8 cellular contexts compared by ENCODE assay signal in genomic region chr16:3305109-3306068, GRCh38. TPM values are rescaled to one million over a fixed set of nuclear protein-coding genes. Genes with fewer than 3 reads are reported as not detected.
DNase-seq lines count a peak whose midpoint lies in the region; ATAC-seq and TF ChIP-seq lines count a peak whose summit lies in the region.

A gene with protein sequence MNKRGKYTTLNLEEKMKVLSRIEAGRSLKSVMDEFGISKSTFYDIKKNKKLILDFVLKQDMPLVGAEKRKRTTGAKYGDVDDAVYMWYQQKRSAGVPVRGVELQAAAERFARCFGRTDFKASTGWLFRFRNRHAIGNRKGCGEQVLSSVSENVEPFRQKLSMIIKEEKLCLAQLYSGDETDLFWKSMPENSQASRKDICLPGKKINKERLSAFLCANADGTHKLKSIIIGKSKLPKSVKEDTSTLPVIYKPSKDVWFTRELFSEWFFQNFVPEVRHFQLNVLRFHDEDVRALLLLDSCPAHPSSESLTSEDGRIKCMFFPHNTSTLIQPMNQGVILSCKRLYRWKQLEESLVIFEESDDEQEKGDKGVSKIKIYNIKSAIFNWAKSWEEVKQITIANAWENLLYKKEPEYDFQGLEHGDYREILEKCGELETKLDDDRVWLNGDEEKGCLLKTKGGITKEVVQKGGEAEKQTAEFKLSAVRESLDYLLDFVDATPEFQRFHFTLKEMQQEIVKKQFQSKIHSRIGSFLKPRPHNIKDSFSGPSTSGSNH (minus strand): TSS chr16:3305430. CDS start chr16:3300614, 4,816 bp downstream.
TSS of gene ZNF75A (plus strand) at chr16:3305497. CDS start at chr16:3308429, 2,932 bp downstream.

- CTCF ChIA-PET in AG04449 (lab: Yijun Ruan, JAX): interaction anchor here (0.9 to 1.2 kb wide), 3 partner anchors 17 to 1172 kb away, joined by 3 read pairs; no protein-coding TSS in a partner anchor

- H3K4me3 ChIP-seq in AG04449 (ENCODE audit: low read depth, low read length): peak within 1 kb of the TSS; percentile 92

- POLR2A ChIA-PET in AG04449 (lab: Yijun Ruan, JAX): interaction anchor here (2.0 kb wide), 1 partner anchor 22 kb away, joined by 11 read pairs; the partner anchor contains the start of gene ZNF263

- ATAC-seq in GM18868 (IDR thresholded peaks at IDR 0.05; ENCODE audit: unreplicated experiment): peak; percentile 97
- ATAC-seq in HG03103 (IDR thresholded peaks at IDR 0.05; ENCODE audit: low read depth, unreplicated experiment): peak; percentile 79

- DNase-seq in AG04449 (ENCODE audit: low read depth, low spot score): peak; percentile 45
- peak; percentile 50 for DNase-seq in NCI-H345 treated with DMSO at 0.1 percent for 48 hours (lab: John Stamatoyannopoulos, UW; ENCODE audit: unreplicated experiment)
- peak; percentile 68 to 72 for DNase-seq in activated CD4-positive, alpha-beta T cell treated with anti-CD3 and anti-CD28 coated beads for 24 hours (ENCODE audit: low read depth in 2 of 2)
- peak; percentile 97 for DNase-seq in cerebellum (ENCODE audit: low spot score)
- DNase-seq in kidney tubule cell (ENCODE audit: low spot score): peak; percentile 90
- peak; percentile 74 to 76 for DNase-seq in stimulated activated CD4-positive, alpha-beta T cell treated with anti-CD3 and anti-CD28 coated beads, Interleukin-15, amount 100 ng/mL, for 48 hours (ENCODE audit: low read depth in 2 of 2)

- peak; percentile 8 for TF ChIP-seq CTCF in AG04449 (IDR thresholded peaks at IDR 0.05; ENCODE audit: insufficient read depth, low read length, missing control alignments)

RNA-seq across cellular contexts. Expression of the first gene that starts in this region (rescaled TPM):
- total RNA-seq in cerebellum: 17.0 TPM

RNA-seq across cellular contexts. Expression of gene ZNF75A, which starts in this region (rescaled TPM):
- 49.1 TPM for total RNA-seq in cerebellum

Comparison
In these comparisons a context has a peak if more than half of its experiments do, and no peak if none do; other contexts are left out.
1. Peak in every context shown above with its lines: DNase-seq, ATAC-seq and H3K4me3 ChIP-seq.
2. DNase-seq: peak in every context shown above with its lines; median percentile 97 in cerebellum; 90 in kidney tubule cell; 75 in stimulated activated CD4-positive, alpha-beta T cell treated with anti-CD3 and anti-CD28 coated beads, Interleukin-15, amount 100 ng/mL, for 48 hours; 70 in activated CD4-positive, alpha-beta T cell treated with anti-CD3 and anti-CD28 coated beads for 24 hours; 50 in NCI-H345 treated with DMSO at 0.1 percent for 48 hours; 45 in AG04449.